Comparison of ENCODE assay signal across 8 cellular contexts in the genomic region with DNA sequence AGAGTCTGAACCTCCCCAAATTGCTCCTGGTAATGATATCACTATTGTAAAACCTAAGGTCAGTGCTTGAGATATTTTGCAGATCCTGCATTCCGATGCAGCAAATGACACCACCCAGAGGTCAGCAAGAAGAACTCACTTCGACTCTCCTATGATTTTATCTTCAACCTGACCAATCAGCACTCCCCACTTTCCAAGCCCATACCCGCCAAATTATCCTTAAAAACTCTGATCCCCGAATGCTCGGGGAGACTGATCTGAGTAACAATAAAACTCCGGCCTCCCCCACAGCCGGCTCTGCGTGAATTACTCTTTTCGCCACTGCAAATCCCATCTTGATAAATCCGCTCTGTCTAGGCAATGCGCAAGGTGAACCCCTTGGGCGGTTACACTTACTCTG. TPM values are rescaled to one million over a fixed set of nuclear protein-coding genes. Genes with fewer than 3 reads are reported as not detected.
A peak's percentile ranks its signal among the peaks of the same experiment; 100 is the strongest.
DNase-seq lines count a peak whose midpoint lies in the region; ATAC-seq and TF ChIP-seq lines count a peak whose summit lies in the region.

No MANE protein-coding gene starts in this region.

- no peak for ATAC-seq in natural killer cell
- ATAC-seq in natural killer cell treated with Interleukin-12 subunit alpha and Interleukin-12 subunit beta and Interleukin-15 and Interleukin-18, amount 100 ng/mL, for 72 hours, result no peak
- ATAC-seq in HG02938 (IDR thresholded peaks at IDR 0.05; ENCODE audit: unreplicated experiment), result no peak
- ATAC-seq in HG03354 (IDR thresholded peaks at IDR 0.05; ENCODE audit: poor library complexity, severe bottlenecking, unreplicated experiment), result no peak

- no peaks in the 10 kb centered on the region for H3K36me3 Mint-ChIP-seq in natural killer cell
- no peaks in the 10 kb centered on the region for H3K36me3 Mint-ChIP-seq in natural killer cell treated with Interleukin-12 subunit alpha and Interleukin-12 subunit beta and Interleukin-15 and Interleukin-18, amount 100 ng/mL, for 72 hours

- peak overlapping the region; percentile 85 for H3K4me2 ChIP-seq in skeletal muscle satellite cell (ENCODE audit: low read length)

- intact Hi-C loops in natural killer cell (cut with micrococcal nuclease), result loop anchor here (1.0 to 10.0 kb wide), 6 partner anchors 127 to 407 kb away; a partner anchor contains a TSS

- H3K27me3 ChIP-seq in skeletal muscle satellite cell (ENCODE audit: control insufficient read depth, insufficient read depth, low read length), result no peaks in the 10 kb centered on the region

- no peak overlapping the region for H3K27ac Mint-ChIP-seq in natural killer cell
- H3K27ac Mint-ChIP-seq in natural killer cell treated with Interleukin-12 subunit alpha and Interleukin-12 subunit beta and Interleukin-15 and Interleukin-18, amount 100 ng/mL, for 72 hours, result no peak overlapping the region

- peak overlapping the region; percentile 91 for H3K9ac ChIP-seq in skeletal muscle satellite cell (ENCODE audit: low read depth, low read length)

- peaks cover 16 to 17% of the 10 kb centered on the region in 2 donors for H3K4me1 Mint-ChIP-seq in natural killer cell
- peaks cover 8 to 16% of the 10 kb centered on the region in 2 donors for H3K4me1 Mint-ChIP-seq in natural killer cell treated with Interleukin-12 subunit alpha and Interleukin-12 subunit beta and Interleukin-15 and Interleukin-18, amount 100 ng/mL, for 72 hours (ENCODE audit: low read depth in 2 of 2)

- no peaks in the 10 kb centered on the region for H3K9me3 Mint-ChIP-seq in natural killer cell
- no peaks in the 10 kb centered on the region for H3K9me3 Mint-ChIP-seq in natural killer cell treated with Interleukin-12 subunit alpha and Interleukin-12 subunit beta and Interleukin-15 and Interleukin-18, amount 100 ng/mL, for 72 hours

- H3K27me3 Mint-ChIP-seq in natural killer cell (ENCODE audit: low read depth in 2 of 2), result no peaks in the 10 kb centered on the region
- no peaks in the 10 kb centered on the region for H3K27me3 Mint-ChIP-seq in natural killer cell treated with Interleukin-12 subunit alpha and Interleukin-12 subunit beta and Interleukin-15 and Interleukin-18, amount 100 ng/mL, for 72 hours

- peak; percentile 10 for TF ChIP-seq CTCF in natural killer cell (IDR thresholded peaks at IDR 0.05)

- peaks cover 47% of the 10 kb centered on the region for H3K4me1 ChIP-seq in skeletal muscle satellite cell (ENCODE audit: control insufficient read depth, insufficient read depth, low read length)

- in situ Hi-C loops in SK-MEL-5 (cut with HindIII; ENCODE audit: low pct_unique_long_range_greater_than_20kb, low sequenced_read_pairs), result no loop called here

- DNase-seq in natural killer cell (no peak), SK-MEL-5 (ENCODE audit: low read depth, low spot score) (peak; percentile 64), foreskin melanocyte (peak; percentile 29), ecto neural progenitor cell (ENCODE audit: low spot score) (no peak)
- no peak for DNase-seq in natural killer cell treated with Interleukin-12 subunit alpha and Interleukin-12 subunit beta and Interleukin-15 and Interleukin-18, amount 100 ng/mL, for 72 hours (ENCODE audit: low spot score)

- peak overlapping the region; percentile 93 for H3K4me3 ChIP-seq in skeletal muscle satellite cell (ENCODE audit: low read length)

- H3K4me3 Mint-ChIP-seq in natural killer cell, result no peak overlapping the region
- H3K4me3 Mint-ChIP-seq in natural killer cell treated with Interleukin-12 subunit alpha and Interleukin-12 subunit beta and Interleukin-15 and Interleukin-18, amount 100 ng/mL, for 72 hours, result no peak overlapping the region

- H3K36me3 ChIP-seq in skeletal muscle satellite cell (ENCODE audit: insufficient read depth, low read length), result no peaks in the 10 kb centered on the region

- no peaks in the 10 kb centered on the region for H3K9me3 ChIP-seq in skeletal muscle satellite cell (replicated peaks; ENCODE audit: low read length)

RNA-seq across cellular contexts. Expression of a gene that starts 1.2 kb away (rescaled TPM):
- 10 to 100 TPM; 33.2 to 53.6 (median 33.5) TPM for total RNA-seq in natural killer cell
- 10 to 100 TPM; 12.7 to 24.8 TPM for total RNA-seq in natural killer cell treated with Interleukin-12 subunit alpha and Interleukin-12 subunit beta and Interleukin-15 and Interleukin-18, amount 100 ng/mL, for 72 hours
- total RNA-seq in SK-MEL-5 (2014; rRNA removed; shearing (Covaris generic)), result 549 and 635 TPM in 2 replicates
- polyA plus RNA-seq in SK-MEL-5 (2015; cell fraction: cytosol; rRNA removed), result 1,065 and 1,217 TPM in 2 replicates
- 99.2 and 137 TPM in 2 replicates for polyA plus RNA-seq in SK-MEL-5 (2015; cell fraction: nucleus; rRNA removed)
- 112 and 157 TPM in 2 replicates for total RNA-seq in skeletal muscle satellite cell (2012; rRNA removed)

RNA-seq across cellular contexts. Expression of a gene that starts 1.6 kb away (rescaled TPM):
- total RNA-seq in natural killer cell, result 10 to 100 TPM; 12.0 to 18.2 (median 15.3) TPM
- total RNA-seq in natural killer cell treated with Interleukin-12 subunit alpha and Interleukin-12 subunit beta and Interleukin-15 and Interleukin-18, amount 100 ng/mL, for 72 hours, result 10 to 100 TPM; 20.6 to 22.8 TPM
- total RNA-seq in SK-MEL-5 (2014; rRNA removed; shearing (Covaris generic)), result 28.3 and 36.6 TPM in 2 replicates
- 20.5 and 35.7 TPM in 2 replicates for polyA plus RNA-seq in SK-MEL-5 (2015; cell fraction: cytosol; rRNA removed)
- 27.2 and 29.4 TPM in 2 replicates for polyA plus RNA-seq in SK-MEL-5 (2015; cell fraction: nucleus; rRNA removed)
- total RNA-seq in skeletal muscle satellite cell (2012; rRNA removed), result 10.9 and 20.1 TPM in 2 replicates

Comparison
In these comparisons a context has a peak if more than half of its experiments do, and no peak if none do; other contexts are left out.
1. DNase-seq: peak in SK-MEL-5 (single experiment) and foreskin melanocyte (single experiment); none in natural killer cell (single experiment), natural killer cell treated with Interleukin-12 subunit alpha and Interleukin-12 subunit beta and Interleukin-15 and Interleukin-18, amount 100 ng/mL, for 72 hours (single experiment) and ecto neural progenitor cell (single experiment).
2. RNA of a gene that starts 1.2 kb away (total RNA-seq): 549 to 635 TPM in SK-MEL-5; 33.2 to 53.6 TPM in natural killer cell and 12.7 to 24.8 TPM in natural killer cell treated with Interleukin-12 subunit alpha and Interleukin-12 subunit beta and Interleukin-15 and Interleukin-18, amount 100 ng/mL, for 72 hours; every median in the first group is over 10 times any median in the second.